11 cellular contexts compared by ENCODE assay signal in the genomic region with DNA sequence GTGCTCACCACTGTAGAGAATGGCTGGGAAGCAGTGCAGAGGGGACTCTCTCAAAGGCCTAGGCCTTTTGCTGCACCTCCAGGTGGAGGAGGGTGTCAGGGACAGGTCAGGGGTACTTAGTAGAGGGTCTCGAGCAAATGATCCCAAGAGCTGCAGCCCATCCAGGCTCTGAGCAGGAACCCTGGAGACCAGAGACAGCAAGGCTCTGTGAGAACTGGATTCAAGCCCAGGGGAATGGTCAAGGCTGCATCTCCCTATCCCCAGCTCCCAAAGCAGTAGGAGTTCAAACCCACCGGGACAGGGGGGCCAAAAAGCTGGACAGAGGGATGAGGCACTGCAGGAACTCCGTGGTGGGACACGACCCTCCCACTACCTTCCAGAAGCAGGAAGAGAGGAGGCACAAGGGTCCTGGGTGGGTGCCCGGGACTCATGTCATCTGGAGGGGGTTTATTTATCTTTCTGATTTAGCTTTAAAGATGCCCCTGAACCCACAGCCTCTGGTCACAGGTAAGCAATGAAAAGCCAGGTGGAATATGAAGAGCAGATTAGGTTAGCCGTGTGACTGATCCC.
"Had no signal": no experiment of that assay in that cellular context is flagged by ENCODE, and none has a peak within 500 bp of the region (broad histone marks: within the 10 kb centered on the region; RNA-seq: fewer than 3 reads in every experiment).

No MANE protein-coding gene starts in this region.

- H3K27ac Mint-ChIP-seq: activated CD4-positive, alpha-beta memory T cell treated with anti-CD3 and anti-CD28 coated beads for 36 hours; activated CD4-positive, alpha-beta T cell treated with anti-CD3 and anti-CD28 coated beads for 36 hours; activated naive CD4-positive, alpha-beta T cell treated with anti-CD3 and anti-CD28 coated beads, Interleukin-2, amount 10 ng/mL, durations not matched to agents 7 days and 5 days; memory B cell had no signal

- ATAC-seq: activated CD4-positive, alpha-beta T cell treated with anti-CD3 and anti-CD28 coated beads for 36 hours; activated T-cell treated with anti-CD3 and anti-CD28 coated beads, Interleukin-2, amount 50 U/mL, for 4 hours; esophagus mucosa; gastrocnemius medialis; upper lobe of right lung had no signal

- H3K36me3 Mint-ChIP-seq: activated CD4-positive, alpha-beta memory T cell treated with anti-CD3 and anti-CD28 coated beads for 36 hours; activated naive CD4-positive, alpha-beta T cell treated with anti-CD3 and anti-CD28 coated beads, Interleukin-2, amount 10 ng/mL, durations not matched to agents 7 days and 5 days had no signal

- H3K4me3 Mint-ChIP-seq: activated CD4-positive, alpha-beta memory T cell treated with anti-CD3 and anti-CD28 coated beads for 36 hours; activated CD4-positive, alpha-beta T cell treated with anti-CD3 and anti-CD28 coated beads for 36 hours; activated naive CD4-positive, alpha-beta T cell treated with anti-CD3 and anti-CD28 coated beads, Interleukin-2, amount 10 ng/mL, durations not matched to agents 7 days and 5 days; activated T-cell treated with anti-CD3 and anti-CD28 coated beads, Interleukin-2, amount 50 U/mL, for 4 hours; memory B cell had no signal

- H3K9me3 Mint-ChIP-seq: activated CD4-positive, alpha-beta memory T cell treated with anti-CD3 and anti-CD28 coated beads for 36 hours; activated naive CD4-positive, alpha-beta T cell treated with anti-CD3 and anti-CD28 coated beads, Interleukin-2, amount 10 ng/mL, durations not matched to agents 7 days and 5 days; activated T-cell treated with anti-CD3 and anti-CD28 coated beads, Interleukin-2, amount 50 U/mL, for 4 hours; memory B cell had no signal

- H3K4me1 Mint-ChIP-seq: activated naive CD4-positive, alpha-beta T cell treated with anti-CD3 and anti-CD28 coated beads, Interleukin-2, amount 10 ng/mL, durations not matched to agents 7 days and 5 days; memory B cell had no signal

- DNase-seq: activated CD4-positive, alpha-beta memory T cell treated with anti-CD3 and anti-CD28 coated beads for 36 hours; activated CD4-positive, alpha-beta T cell treated with anti-CD3 and anti-CD28 coated beads for 36 hours; activated naive CD4-positive, alpha-beta T cell treated with anti-CD3 and anti-CD28 coated beads, Interleukin-2, amount 10 ng/mL, durations not matched to agents 7 days and 5 days; activated T-cell treated with anti-CD3 and anti-CD28 coated beads, Interleukin-2, amount 50 U/mL, for 4 hours; gastrocnemius medialis; left ventricle myocardium inferior; stimulated activated CD4-positive, alpha-beta T cell treated with anti-CD3 and anti-CD28 coated beads, Interleukin-2, amount 100 ng/mL, for 24 hours; stomach; upper lobe of right lung had no signal

- H3K27me3 Mint-ChIP-seq: activated CD4-positive, alpha-beta memory T cell treated with anti-CD3 and anti-CD28 coated beads for 36 hours; activated CD4-positive, alpha-beta T cell treated with anti-CD3 and anti-CD28 coated beads for 36 hours; memory B cell had no signal
